8 cellular contexts compared by ENCODE assay signal in the genomic region with DNA sequence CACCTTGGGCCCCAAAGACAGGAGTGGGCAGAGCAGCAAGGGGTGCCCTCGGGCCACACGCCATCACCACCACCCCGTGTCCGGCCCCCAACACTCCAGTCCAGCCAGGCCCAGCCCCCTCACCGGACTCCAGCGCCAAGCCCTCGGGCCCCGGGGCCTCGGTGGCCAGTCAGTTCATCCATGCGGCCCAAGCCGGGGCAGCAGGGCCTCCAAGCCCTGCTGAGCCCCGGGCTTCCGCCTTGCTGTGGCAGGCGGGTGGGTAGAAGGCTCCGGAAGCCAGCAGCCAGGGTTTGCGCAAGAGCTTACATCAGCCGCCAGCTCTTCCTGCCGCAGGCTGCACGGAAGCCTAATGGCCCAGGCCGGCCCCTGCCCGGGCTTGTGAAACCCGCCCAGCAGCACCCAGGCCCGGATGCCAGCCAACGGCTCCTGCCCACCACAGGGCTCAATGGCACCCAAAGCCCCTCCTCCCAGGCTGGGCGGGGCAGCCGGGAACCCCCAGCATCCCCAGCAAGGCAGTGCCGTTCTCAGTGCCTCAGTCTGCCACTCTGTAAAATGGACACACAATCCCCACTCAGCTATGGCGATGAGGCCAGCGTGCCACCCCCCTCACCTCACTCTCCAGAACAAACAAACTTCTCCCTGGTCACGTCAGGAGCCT. TPM values are rescaled to one million over a fixed set of nuclear protein-coding genes. Genes with fewer than 3 reads are reported as not detected.
DNase-seq lines count a peak whose midpoint lies in the region; ATAC-seq and TF ChIP-seq lines count a peak whose summit lies in the region.

No MANE protein-coding gene starts in this region.

- DNase-seq in CD1c-positive myeloid dendritic cell (ENCODE audit: extremely low spot score) (peak; percentile 98), HL-60 (ENCODE audit: low read depth in 1 of 2, low spot score in 1 of 2) (peak; percentile 99), SKM-1 treated with dmso at 0.1 percent for 144 hours (lab: John Stamatoyannopoulos, UW; ENCODE audit: unreplicated experiment) (peak; percentile 98), right atrium auricular region (ENCODE audit: low spot score) (peak; percentile 82), NCI-H774 (lab: John Stamatoyannopoulos, UW) (no peak)
- DNase-seq in stimulated activated CD4-positive, alpha-beta T cell treated with anti-CD3 and anti-CD28 coated beads, Interleukin-15, amount 100 ng/mL, for 24 hours: peak; percentile 91

- H3K4me3 ChIP-seq in HL-60 (replicated peaks; ENCODE audit: insufficient read depth, low read length) (peak overlapping the region; percentile 57), right atrium auricular region (peak overlapping the region; percentile 24 to 41)

- H3K9me3 Mint-ChIP-seq in activated naive CD8-positive, alpha-beta T cell (ENCODE audit: low read depth): no peaks in the 10 kb centered on the region

- H3K4me1 Mint-ChIP-seq in activated naive CD8-positive, alpha-beta T cell (ENCODE audit: low read depth): peaks cover 27% of the 10 kb centered on the region

- H3K27ac ChIP-seq in HL-60 (replicated peaks) (peak overlapping the region; percentile 96), right atrium auricular region (peak overlapping the region; percentile 75 to 79)

- H3K36me3 ChIP-seq in right atrium auricular region: peaks cover 21% of the 10 kb centered on the region

- peaks cover 3% of the 10 kb centered on the region for H3K36me3 Mint-ChIP-seq in activated naive CD8-positive, alpha-beta T cell

- H3K9me3 ChIP-seq in right atrium auricular region: no peaks in the 10 kb centered on the region

- peak overlapping the region; percentile 92 for H3K27ac Mint-ChIP-seq in activated naive CD8-positive, alpha-beta T cell

- peaks cover 0 to 13% of the 10 kb centered on the region in 2 donors for H3K4me1 ChIP-seq in right atrium auricular region

- peak overlapping the region; percentile 82 for H3K4me3 Mint-ChIP-seq in activated naive CD8-positive, alpha-beta T cell

- no peak for TF ChIP-seq CTCF in HL-60 (IDR thresholded peaks at IDR 0.05; ENCODE audit: insufficient read depth, low read length)
- no peak for TF ChIP-seq CTCF in right atrium auricular region (IDR thresholded peaks at IDR 0.05)

- ATAC-seq in GM19452 (IDR thresholded peaks at IDR 0.05; ENCODE audit: unreplicated experiment): peak; percentile 90

- H3K27me3 ChIP-seq in HL-60 (ENCODE audit: insufficient read depth, poor library complexity, severe bottlenecking) (no peaks in the 10 kb centered on the region), right atrium auricular region (no peaks in the 10 kb centered on the region)

- H3K27me3 Mint-ChIP-seq in activated naive CD8-positive, alpha-beta T cell: no peaks in the 10 kb centered on the region

RNA-seq across cellular contexts. Expression of gene TNRC18, which starts 26.5 kb away (rescaled TPM):
- total RNA-seq in right atrium auricular region: 10 to 100 TPM; 32.0 to 53.6 TPM
